In the genomic region with DNA sequence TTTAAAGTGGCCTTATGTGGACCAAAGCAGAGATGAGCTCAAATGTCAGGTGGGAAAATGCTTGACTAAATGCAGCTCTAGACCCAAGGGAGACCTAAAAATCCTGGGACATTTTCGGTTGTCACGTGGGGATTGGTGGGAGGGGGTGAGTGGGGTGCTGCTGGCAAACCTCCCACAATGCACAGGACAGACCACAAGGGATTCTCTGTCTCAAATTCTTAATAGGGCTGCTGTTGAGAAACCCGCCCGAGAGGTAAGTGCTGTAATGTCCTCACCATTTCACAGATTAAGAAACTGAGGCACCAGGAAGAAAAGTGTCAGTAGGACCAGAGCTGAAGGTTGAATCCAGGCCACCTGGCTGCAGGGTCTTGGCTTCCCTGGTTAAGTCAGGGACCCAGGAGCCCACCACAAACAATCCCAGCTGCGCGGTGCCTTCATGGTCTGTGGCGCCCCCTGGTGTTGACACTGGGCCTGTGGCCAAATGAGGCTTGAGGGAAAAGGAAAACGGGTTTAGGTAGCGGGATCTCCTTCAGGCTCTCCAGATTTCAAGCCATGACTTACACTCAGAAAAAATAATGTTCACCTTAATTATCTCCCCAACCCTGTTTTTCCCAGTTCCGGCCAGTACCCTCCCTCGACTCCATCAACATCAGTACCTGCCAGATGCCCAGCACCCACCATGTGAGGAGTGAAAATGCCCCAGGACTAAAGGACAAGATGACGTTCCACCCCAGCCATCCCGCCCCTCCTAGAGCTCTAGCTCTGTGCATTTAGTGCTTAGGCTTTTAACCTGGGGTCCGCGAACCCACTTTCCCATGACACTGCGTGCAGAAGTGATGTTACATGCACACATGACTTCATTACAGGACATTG, we compare ENCODE assay signal across 8 cellular contexts. TPM values are rescaled to one million over a fixed set of nuclear protein-coding genes. Genes with fewer than 3 reads are reported as not detected.
DNase-seq lines count a peak whose midpoint lies in the region; ATAC-seq, FAIRE-seq and TF ChIP-seq lines count a peak whose summit lies in the region.

No MANE protein-coding gene starts in this region.

- no peaks in the 10 kb centered on the region for H3K9me3 Mint-ChIP-seq in CD4-positive, alpha-beta memory T cell
- no peaks in the 10 kb centered on the region for H3K9me3 Mint-ChIP-seq in activated CD4-positive, alpha-beta T cell treated with anti-CD3 and anti-CD28 coated beads, Interleukin-2, amount 10 ng/mL, durations not matched to agents 24 days and 14 days
- no peaks in the 10 kb centered on the region for H3K9me3 Mint-ChIP-seq in nephron progenitor cell
- H3K9me3 Mint-ChIP-seq in stimulated activated memory B cell treated with anti-CD40 and anti-IgM and Interleukin-4, amounts not matched to agents 10 μg/mL and 1 μg/mL and 100 μg/mL, for 72 hours: no peaks in the 10 kb centered on the region

- POLR2A ChIA-PET in CD4-positive, alpha-beta memory T cell (lab: Charles Lee; ENCODE audit: partially characterized antibody): interaction anchor here (0.9 to 1.4 kb wide), 5 partner anchors 82 to 132 kb away, joined by 3 to 7 read pairs (median 4); no protein-coding TSS in a partner anchor
- POLR2A ChIA-PET in H1 (lab: Charles Lee; ENCODE audit: partially characterized antibody): interaction anchor here (1.0 to 1.9 kb wide), 4 partner anchors 8 to 97 kb away, joined by 3 to 9 read pairs (median 4); no protein-coding TSS in a partner anchor

- peak in 4 of 5 donors; percentile 41 to 50 (median 44) for DNase-seq in CD4-positive, alpha-beta memory T cell
- DNase-seq in activated CD4-positive, alpha-beta T cell treated with anti-CD3 and anti-CD28 coated beads, Interleukin-2, amount 10 ng/mL, durations not matched to agents 24 days and 14 days: peak; percentile 84
- DNase-seq in H1 (ENCODE audit: low read depth in 1 of 2, low spot score in 2 of 2) (peak in 1 of 2 experiments; percentile 94), nephron progenitor cell (peak; percentile 75), aorta (peak in 1 of 2 donors; percentile 84), mesenteric fat pad (ENCODE audit: low spot score) (no peak)

- H4K91ac ChIP-seq in H1 (replicated peaks; ENCODE audit: insufficient read length, low read length): no peak overlapping the region

- H3K79me1 ChIP-seq in H1 (ENCODE audit: low read depth, low read length): no peaks in the 10 kb centered on the region

- H3K36me3 Mint-ChIP-seq in CD4-positive, alpha-beta memory T cell: no peaks in the 10 kb centered on the region
- H3K36me3 Mint-ChIP-seq in activated CD4-positive, alpha-beta T cell treated with anti-CD3 and anti-CD28 coated beads, Interleukin-2, amount 10 ng/mL, durations not matched to agents 24 days and 14 days (ENCODE audit: low read depth): no peaks in the 10 kb centered on the region
- H3K36me3 Mint-ChIP-seq in nephron progenitor cell (ENCODE audit: low read depth): no peaks in the 10 kb centered on the region
- H3K36me3 Mint-ChIP-seq in stimulated activated memory B cell treated with anti-CD40 and anti-IgM and Interleukin-4, amounts not matched to agents 10 μg/mL and 1 μg/mL and 100 μg/mL, for 72 hours: no peaks in the 10 kb centered on the region

- peak; percentile 72 for FAIRE-seq in H1 (lab: Jason Lieb, UNC)

- no peak overlapping the region for H3K4me3 Mint-ChIP-seq in CD4-positive, alpha-beta memory T cell
- H3K4me3 Mint-ChIP-seq in activated CD4-positive, alpha-beta T cell treated with anti-CD3 and anti-CD28 coated beads, Interleukin-2, amount 10 ng/mL, durations not matched to agents 24 days and 14 days: no peak overlapping the region
- H3K4me3 Mint-ChIP-seq in nephron progenitor cell: no peak overlapping the region
- H3K4me3 Mint-ChIP-seq in stimulated activated memory B cell treated with anti-CD40 and anti-IgM and Interleukin-4, amounts not matched to agents 10 μg/mL and 1 μg/mL and 100 μg/mL, for 72 hours: no peak overlapping the region

- CTCF ChIA-PET in CD4-positive, alpha-beta memory T cell (lab: Charles Lee; ENCODE audit: partially characterized antibody): interaction anchor here (0.7 to 6.9 kb wide), 26 partner anchors 8 to 184 kb away, joined by 3 to 98 read pairs (median 5); no protein-coding TSS in a partner anchor
- CTCF ChIA-PET in H1 (lab: Charles Lee; ENCODE audit: partially characterized antibody): interaction anchor here (0.6 to 4.6 kb wide), 45 partner anchors 10 to 477 kb away, joined by 3 to 100 read pairs (median 5); no protein-coding TSS in a partner anchor

- TF ChIP-seq RAD21 in Ishikawa (IDR thresholded peaks at IDR 0.05; ENCODE audit: low read depth) (peak; percentile 85), H1 (IDR thresholded peaks at IDR 0.05 in 1 of 2, conservative IDR thresholded peaks at IDR 0.05 in 1 of 2; ENCODE audit: low read depth in 2 of 2, low read length in 2 of 2) (peak; percentile 95 to 98)

- peak; percentile 70 for ATAC-seq in aorta (ENCODE audit: low FRiP score)
- ATAC-seq in stimulated activated memory B cell treated with anti-CD40 and anti-IgM and Interleukin-4, amounts not matched to agents 10 μg/mL and 1 μg/mL and 100 μg/mL, for 72 hours: no peak

- no peak for TF ChIP-seq EP300 in Ishikawa (IDR thresholded peaks at IDR 0.05; ENCODE audit: borderline replicate concordance)
- TF ChIP-seq EP300 in H1 (IDR thresholded peaks at IDR 0.05; ENCODE audit: borderline replicate concordance in 1 of 2, low read depth in 2 of 2, low read length in 2 of 2): no peak

- H3K27me3 ChIP-seq in CD4-positive, alpha-beta memory T cell (ENCODE audit: insufficient read depth, low read length): peaks cover 15% of the 10 kb centered on the region
- H3K27me3 ChIP-seq in H1 (replicated peaks in 1 of 4; ENCODE audit: control insufficient read depth in 3 of 4, extremely low read depth in 1 of 4, insufficient read depth in 3 of 4, low read length in 3 of 4) (peaks cover 0 to 5% (median under 1%) of the 10 kb centered on the region in 4 experiments; a peak in 3 of 7 replicates), aorta (ENCODE audit: control insufficient read depth in 1 of 2, insufficient read depth in 2 of 2, low read length in 1 of 2) (no peaks in the 10 kb centered on the region)

- H3K79me2 ChIP-seq in H1 (ENCODE audit: control insufficient read depth in 1 of 2, insufficient read depth in 2 of 2, low read length in 2 of 2): no peaks in the 10 kb centered on the region

- no peak overlapping the region for H3K4me2 ChIP-seq in H1 (ENCODE audit: insufficient read depth in 1 of 2, low read depth in 2 of 2, low read length in 2 of 2)

- no peak overlapping the region for H3K14ac ChIP-seq in H1 (ENCODE audit: insufficient read length)

- no peak overlapping the region for H3K4me3 ChIP-seq in CD4-positive, alpha-beta memory T cell (ENCODE audit: low read length in 2 of 2)
- H3K4me3 ChIP-seq in H1 (ENCODE audit: extremely low read depth in 1 of 4, insufficient read depth in 2 of 4, low read depth in 3 of 4, low read length in 4 of 4): no peak overlapping the region
- no peak overlapping the region for H3K4me3 ChIP-seq in aorta (ENCODE audit: low read length in 2 of 2)

- H3K27ac Mint-ChIP-seq in CD4-positive, alpha-beta memory T cell: peak overlapping the region in 1 of 7 donors; percentile 19
- H3K27ac Mint-ChIP-seq in activated CD4-positive, alpha-beta T cell treated with anti-CD3 and anti-CD28 coated beads, Interleukin-2, amount 10 ng/mL, durations not matched to agents 24 days and 14 days: no peak overlapping the region
- H3K27ac Mint-ChIP-seq in nephron progenitor cell: no peak overlapping the region
- H3K27ac Mint-ChIP-seq in stimulated activated memory B cell treated with anti-CD40 and anti-IgM and Interleukin-4, amounts not matched to agents 10 μg/mL and 1 μg/mL and 100 μg/mL, for 72 hours: no peak overlapping the region

- no peak overlapping the region for H4K8ac ChIP-seq in H1 (ENCODE audit: extremely low read depth, insufficient read depth, low read length)

- H3K18ac ChIP-seq in H1 (ENCODE audit: extremely low read depth, low read length): no peak overlapping the region; the same call in 1 of the 2 replicates

- H2BK12ac ChIP-seq in H1 (ENCODE audit: low read depth, low read length): no peak overlapping the region

- no peaks in the 10 kb centered on the region for H3K4me1 ChIP-seq in CD4-positive, alpha-beta memory T cell (ENCODE audit: insufficient read depth, low read length)
- no peaks in the 10 kb centered on the region for H3K4me1 ChIP-seq in H1 (replicated peaks in 1 of 4; ENCODE audit: control insufficient read depth in 3 of 4, insufficient read depth in 4 of 4, low read length in 3 of 4)
- H3K4me1 ChIP-seq in aorta (ENCODE audit: control insufficient read depth in 1 of 2, insufficient read depth in 2 of 2, low read length in 2 of 2): no peaks in the 10 kb centered on the region

- H3K23me2 ChIP-seq in H1 (ENCODE audit: low read depth, low read length): no peaks in the 10 kb centered on the region

- H3K9ac ChIP-seq in H1 (replicated peaks in 1 of 4; ENCODE audit: extremely low read depth in 1 of 4, low read depth in 3 of 4, low read length in 3 of 4): no peak overlapping the region

- no peak overlapping the region for H3K27ac ChIP-seq in CD4-positive, alpha-beta memory T cell (ENCODE audit: low read depth, low read length)
- H3K27ac ChIP-seq in H1 (ENCODE audit: low read depth, low read length): no peak overlapping the region
- no peak overlapping the region for H3K27ac ChIP-seq in aorta (ENCODE audit: low read depth in 1 of 2, low read length in 2 of 2)

- no peak overlapping the region for H4K5ac ChIP-seq in H1 (ENCODE audit: insufficient read length, low read depth, low read length)

- no peaks in the 10 kb centered on the region for H4K20me1 ChIP-seq in H1 (replicated peaks in 1 of 2; ENCODE audit: control insufficient read depth in 1 of 2, insufficient read depth in 2 of 2, low read length in 2 of 2)

- no peaks in the 10 kb centered on the region for H3K9me3 ChIP-seq in CD4-positive, alpha-beta memory T cell (ENCODE audit: control insufficient read depth in 1 of 2, low read length in 2 of 2)
- H3K9me3 ChIP-seq in H1 (ENCODE audit: insufficient read depth in 2 of 2, low read depth in 1 of 2, low read length in 1 of 2) (no peaks in the 10 kb centered on the region), aorta (ENCODE audit: control insufficient read depth, low read length) (no peaks in the 10 kb centered on the region)

- H3K27me3 Mint-ChIP-seq in CD4-positive, alpha-beta memory T cell: peaks cover 35 to 57% of the 10 kb centered on the region in 2 donors
- H3K27me3 Mint-ChIP-seq in activated CD4-positive, alpha-beta T cell treated with anti-CD3 and anti-CD28 coated beads, Interleukin-2, amount 10 ng/mL, durations not matched to agents 24 days and 14 days: peaks cover 66% of the 10 kb centered on the region
- peaks cover 91% of the 10 kb centered on the region for H3K27me3 Mint-ChIP-seq in nephron progenitor cell (ENCODE audit: low read depth, poor library complexity)
- peaks cover 72% of the 10 kb centered on the region for H3K27me3 Mint-ChIP-seq in stimulated activated memory B cell treated with anti-CD40 and anti-IgM and Interleukin-4, amounts not matched to agents 10 μg/mL and 1 μg/mL and 100 μg/mL, for 72 hours

- TF ChIP-seq POLR2A in H1 (IDR thresholded peaks at IDR 0.05; ENCODE audit: control extremely low read depth in 1 of 2, low read depth in 2 of 2, low read length in 2 of 2): no peak

- 44% methylated on average over 16 of the region's 16 CpGs; no CpG with 5 or more reads in 1 of the 2 experiments for WGBS in H1 (ENCODE audit: extremely low coverage in 1 of 2, insufficient coverage in 1 of 2, insufficient read length in 1 of 2, insufficient replicate concordance in 2 of 2, low coverage in 1 of 2, low lambda C conversion rate in 2 of 2, missing lambda C conversion rate in 1 of 2), 2 experiments
- 14 to 21% methylated on average over 16 of the region's 16 CpGs for WGBS in aorta, 2 donors

- H2BK15ac ChIP-seq in H1 (ENCODE audit: low read length): no peak overlapping the region

- no peak overlapping the region for H3K23ac ChIP-seq in H1 (ENCODE audit: insufficient read length)

- H2BK20ac ChIP-seq in H1 (ENCODE audit: low read length): no peak overlapping the region

- peak; percentile 77 to 94 (median 82) for TF ChIP-seq CTCF in H1 (IDR thresholded peaks at IDR 0.05; ENCODE audit: control extremely low read depth in 1 of 3, insufficient read depth in 1 of 3, low read depth in 1 of 3, low read length in 3 of 3)
- peak; percentile 89 for TF ChIP-seq CTCF in nephron progenitor cell (IDR thresholded peaks at IDR 0.05)

- H3K4ac ChIP-seq in H1 (replicated peaks; ENCODE audit: insufficient read length, low read depth, low read length): no peak overlapping the region

- intact Hi-C loops in CD4-positive, alpha-beta memory T cell (cut with micrococcal nuclease): loop anchor here (1.0 to 5.0 kb wide), 5 partner anchors 82 to 184 kb away; no protein-coding TSS in a partner anchor
- intact Hi-C loops in activated CD4-positive, alpha-beta T cell treated with anti-CD3 and anti-CD28 coated beads, Interleukin-2, amount 10 ng/mL, durations not matched to agents 24 days and 14 days (cut with micrococcal nuclease): loop anchor here (1.0 to 5.0 kb wide), 3 partner anchors 96 to 182 kb away; no protein-coding TSS in a partner anchor
- intact Hi-C loops in aorta (cut with DNase I): loop anchor here (1.0 to 10.0 kb wide), 3 partner anchors 96 to 129 kb away; no protein-coding TSS in a partner anchor

- H2AK5ac ChIP-seq in H1 (ENCODE audit: low read depth, low read length): no peak overlapping the region

- no peak overlapping the region for H3K56ac ChIP-seq in H1 (replicated peaks; ENCODE audit: insufficient read length, low read depth, low read length)

- peaks cover 0 to 5% (median under 1%) of the 10 kb centered on the region in 4 donors for H3K4me1 Mint-ChIP-seq in CD4-positive, alpha-beta memory T cell
- H3K4me1 Mint-ChIP-seq in activated CD4-positive, alpha-beta T cell treated with anti-CD3 and anti-CD28 coated beads, Interleukin-2, amount 10 ng/mL, durations not matched to agents 24 days and 14 days: peaks cover 13% of the 10 kb centered on the region
- no peaks in the 10 kb centered on the region for H3K4me1 Mint-ChIP-seq in nephron progenitor cell
- H3K4me1 Mint-ChIP-seq in stimulated activated memory B cell treated with anti-CD40 and anti-IgM and Interleukin-4, amounts not matched to agents 10 μg/mL and 1 μg/mL and 100 μg/mL, for 72 hours: no peaks in the 10 kb centered on the region

- H3K36me3 ChIP-seq in CD4-positive, alpha-beta memory T cell (ENCODE audit: insufficient read depth, low read length): no peaks in the 10 kb centered on the region
- H3K36me3 ChIP-seq in H1 (ENCODE audit: control insufficient read depth in 2 of 4, insufficient read depth in 4 of 4, low read length in 3 of 4) (no peaks in the 10 kb centered on the region), aorta (ENCODE audit: control insufficient read depth in 1 of 2, insufficient read depth in 2 of 2, low read length in 1 of 2) (no peaks in the 10 kb centered on the region)

- no peak overlapping the region for H2BK5ac ChIP-seq in H1 (ENCODE audit: low read depth, low read length)

- peak overlapping the region; percentile 73; the same call in 1 of the 2 replicates for H2AFZ ChIP-seq in H1 (ENCODE audit: low read length)

- H2BK120ac ChIP-seq in H1 (replicated peaks; ENCODE audit: low read depth, low read length): no peak overlapping the region

RNA-seq across cellular contexts. Expression of a gene that starts 7.2 kb away (rescaled TPM):
- total RNA-seq in CD4-positive, alpha-beta memory T cell: under 1 TPM; 0.28 to 0.52 TPM
- 1 to 10 TPM; 2.1 to 4.9 TPM for polyA plus RNA-seq in CD4-positive, alpha-beta memory T cell
- 0.85 and 1.2 TPM in 2 replicates for total RNA-seq in activated CD4-positive, alpha-beta T cell treated with anti-CD3 and anti-CD28 coated beads, Interleukin-2, amount 10 ng/mL, durations not matched to agents 24 days and 14 days
- 4.4 and 4.8 TPM in 2 replicates for total RNA-seq in H1 (2021; fragmentation: NEBNext Ultra II Directional; extraction: Animal tissue kit (Norgen Biotek cat#: 25700))
- 3.2 and 4.2 TPM in 2 replicates for polyA plus RNA-seq in H1 (2011; rRNA removed)
- polyA plus RNA-seq in H1 (2011; cell fraction: cytosol; rRNA removed): 4.9 TPM
- polyA plus RNA-seq in H1 (2011; cell fraction: nucleus; rRNA removed): 7.8 TPM
- 2.1 to 4.4 TPM (median 2.9 TPM) in 4 replicates for polyA plus RNA-seq in H1 (2012, experiment 1 of 2)
- 3.6 TPM for polyA plus RNA-seq in H1 (2012, experiment 2 of 2)
- polyA plus RNA-seq in H1 (2013, experiment 1 of 2): 6.4 TPM
- polyA plus RNA-seq in H1 (2013, experiment 2 of 2): 5.8 TPM
- polyA minus RNA-seq in H1 (2011; rRNA and poly(A)+ RNA removed): 0.93 and 0.98 TPM in 2 replicates
- polyA minus RNA-seq in H1 (2011; cell fraction: cytosol; rRNA and poly(A)+ RNA removed): 0.88 TPM
- polyA minus RNA-seq in H1 (2011; cell fraction: nucleus; rRNA and poly(A)+ RNA removed): 1.9 TPM
- total RNA-seq in aorta: 1 to 10 TPM in 1 of 2 donors, under 1 TPM in 1; 0.29 to 1.3 TPM
- polyA plus RNA-seq in aorta: under 1 TPM in 1 of 2 donors, not detected in 1; 0.88 TPM
- total RNA-seq in mesenteric fat pad: not detected
